In genomic region chr9:85178486-85178885, GRCh38 we compare ENCODE assay signal across 17 cellular contexts.
DNase-seq lines count a peak whose midpoint lies in the region; FAIRE-seq and TF ChIP-seq lines count a peak whose summit lies in the region.
"Had no signal": no experiment of that assay in that cellular context is flagged by ENCODE, and none has a peak within 500 bp of the region (broad histone marks: within the 10 kb centered on the region; RNA-seq: fewer than 3 reads in every experiment).

No MANE protein-coding gene starts in this region.

- H3K36me3 ChIP-seq in ovary (no peaks in the 10 kb centered on the region), kidney (ENCODE audit: control insufficient read depth in 1 of 2, insufficient read depth in 2 of 2, low read length in 2 of 2) (no peaks in the 10 kb centered on the region)
- H3K36me3 ChIP-seq: ascending aorta had no signal

- TF ChIP-seq POLR2A in ovary (IDR thresholded peaks at IDR 0.05): no peak

- TF ChIP-seq EP300 in ovary (IDR thresholded peaks at IDR 0.05): no peak

- H3K27ac ChIP-seq in ovary (no peak overlapping the region), kidney (ENCODE audit: low read depth in 2 of 2, low read length in 2 of 2) (no peak overlapping the region)
- H3K27ac ChIP-seq: ascending aorta, C4-2B had no signal

- DNase-seq in NCI-H1092 (lab: John Stamatoyannopoulos, UW) (peak; percentile 96), NCI-H510A (lab: John Stamatoyannopoulos, UW) (peak; percentile 94), epithelial cell of esophagus (ENCODE audit: low read depth) (peak; percentile 72), renal cortical epithelial cell (ENCODE audit: low read depth) (peak; percentile 86), ovary (no peak), glomerular visceral epithelial cell (ENCODE audit: extremely low spot score) (no peak), kidney (no peak)
- DNase-seq: activated CD4-positive, alpha-beta T cell treated with anti-CD3 and anti-CD28 coated beads, Interleukin-2, amount 10 ng/mL, durations not matched to agents 7 days and 5 days; foreskin fibroblast; naive thymus-derived CD4-positive, alpha-beta T cell; PC-3; small intestine had no signal

- FAIRE-seq in kidney (lab: Jason Lieb, UNC): no peak
- FAIRE-seq: HepG2, islet of Langerhans, small intestine had no signal

- no peak overlapping the region for H3K9ac ChIP-seq in kidney (ENCODE audit: low read length in 2 of 2)

- H3K27me3 ChIP-seq in ovary: no peaks in the 10 kb centered on the region
- H3K27me3 ChIP-seq: ascending aorta, dorsolateral prefrontal cortex had no signal

- no peak for TF ChIP-seq CTCF in epithelial cell of esophagus (IDR thresholded peaks at IDR 0.05; ENCODE audit: insufficient read depth, low read depth, low read length, missing control alignments)
- TF ChIP-seq CTCF in ovary (IDR thresholded peaks at IDR 0.05): no peak
- no peak for TF ChIP-seq CTCF in kidney (IDR thresholded peaks at IDR 0.05; ENCODE audit: borderline replicate concordance, extremely low read depth, insufficient read depth)

- H3K9me3 ChIP-seq in ovary (no peaks in the 10 kb centered on the region), kidney (ENCODE audit: control insufficient read depth in 1 of 2, low read length in 2 of 2) (no peaks in the 10 kb centered on the region)
- H3K9me3 ChIP-seq: ascending aorta had no signal

- intact Hi-C loops in ovary (cut with DNase I) (no loop called here), kidney (cut with DNase I) (no loop called here)

- no peak overlapping the region for H3K4me3 ChIP-seq in epithelial cell of esophagus (ENCODE audit: low read length)
- H3K4me3 ChIP-seq in ovary: no peak overlapping the region
- H3K4me3 ChIP-seq in kidney (ENCODE audit: low read length in 2 of 2): no peak overlapping the region
- H3K4me3 ChIP-seq: ascending aorta had no signal

- 23 to 27% (median 25%) methylated on average over 3 of the region's 3 CpGs for WGBS in ovary, 3 donors

- H3K4me1 ChIP-seq in ovary (ENCODE audit: insufficient read depth) (no peaks in the 10 kb centered on the region), kidney (ENCODE audit: control insufficient read depth in 1 of 2, insufficient read depth in 1 of 2, low read depth in 1 of 2, low read length in 2 of 2) (no peaks in the 10 kb centered on the region)
- H3K4me1 ChIP-seq: ascending aorta had no signal

Comparison
In these comparisons a context has a peak if more than half of its experiments do, and no peak if none do; other contexts are left out.
1. DNase-seq: peak in NCI-H1092 (single experiment), NCI-H510A (single experiment), epithelial cell of esophagus (single experiment) and renal cortical epithelial cell (single experiment); none in ovary (0 of 5), glomerular visceral epithelial cell (single experiment) and kidney (single experiment).